In genomic region chr14:23095196-23096108, GRCh38 we compare ENCODE assay signal across 8 cellular contexts. TPM values are rescaled to one million over a fixed set of nuclear protein-coding genes. Genes with fewer than 3 reads are reported as not detected.
DNase-seq lines count a peak whose midpoint lies in the region; ATAC-seq and TF ChIP-seq lines count a peak whose summit lies in the region.

C14orf119 (plus strand) TSS chr14:23095505; CDS start chr14:23097659, 2,154 bp downstream.

- TF ChIP-seq POLR2A in upper lobe of left lung (IDR thresholded peaks at IDR 0.05): peak; percentile 64 to 85 (median 74)

- TF ChIP-seq CTCF in DND-41 (IDR thresholded peaks at IDR 0.05; ENCODE audit: borderline replicate concordance, extremely low read depth, low read length, poor library complexity, severe bottlenecking) (no peak), neural progenitor cell (IDR thresholded peaks at IDR 0.05) (no peak), upper lobe of left lung (IDR thresholded peaks at IDR 0.05) (peak in 1 of 6 experiments; percentile 5)

- H2AFZ ChIP-seq in DND-41 (ENCODE audit: low read depth, low read length) (peak within 1 kb of the TSS; percentile 92), neural progenitor cell (replicated peaks) (peak within 1 kb of the TSS; percentile 98)

- DNase-seq in DND-41 (peak; percentile 100), fibroblast of the conjunctiva (ENCODE audit: low read depth) (peak; percentile 99), neural progenitor cell (ENCODE audit: low spot score) (peak; percentile 100), upper lobe of left lung (peak; percentile 96 to 99), HUDEP-2 (lab: John Stamatoyannopoulos, UW; ENCODE audit: unreplicated experiment in 76 of 76) (no peak)
- peak; percentile 99 for DNase-seq in activated T-cell treated with anti-CD3 and anti-CD28 coated beads, Interleukin-2, amount 50 U/mL, for 4 hours

- no peak within 1 kb of the TSS for H3K4me3 Mint-ChIP-seq in activated T-cell treated with anti-CD3 and anti-CD28 coated beads, Interleukin-2, amount 50 U/mL, for 4 hours
- no peak within 1 kb of the TSS for H3K4me3 Mint-ChIP-seq in neural progenitor cell

- H3K9me3 ChIP-seq in DND-41 (ENCODE audit: insufficient read depth, low read length, severe bottlenecking) (no peaks in the 10 kb centered on the region), neural progenitor cell (ENCODE audit: low read depth) (no peaks in the 10 kb centered on the region), upper lobe of left lung (no peaks in the 10 kb centered on the region)

- no peaks in the 10 kb centered on the region for H3K9me3 Mint-ChIP-seq in activated T-cell treated with anti-CD3 and anti-CD28 coated beads, Interleukin-2, amount 50 U/mL, for 4 hours
- H3K9me3 Mint-ChIP-seq in neural progenitor cell: no peaks in the 10 kb centered on the region

- WGBS in upper lobe of left lung, 2 donors: 1% methylated on average over 41 to 46 of the region's 46 CpGs

- H3K4me3 ChIP-seq in DND-41 (ENCODE audit: low read depth in 1 of 2, low read length in 2 of 2) (peak within 1 kb of the TSS; percentile 82 to 88), neural progenitor cell (peak within 1 kb of the TSS; percentile 92), upper lobe of left lung (peak within 1 kb of the TSS; percentile 74 to 85 (median 82))

- peaks cover 31% of the 10 kb centered on the region for H4K20me1 ChIP-seq in DND-41 (ENCODE audit: insufficient read depth, low read length)
- H4K20me1 ChIP-seq in neural progenitor cell (ENCODE audit: low read depth): peaks cover 51% of the 10 kb centered on the region

- H3K9ac ChIP-seq in DND-41 (ENCODE audit: low read depth, low read length) (peak within 1 kb of the TSS; percentile 86), neural progenitor cell (peak within 1 kb of the TSS; percentile 97)

- H3K36me3 Mint-ChIP-seq in activated T-cell treated with anti-CD3 and anti-CD28 coated beads, Interleukin-2, amount 50 U/mL, for 4 hours (ENCODE audit: insufficient read depth): peaks cover 25% of the 10 kb centered on the region
- peaks cover 24% of the 10 kb centered on the region for H3K36me3 Mint-ChIP-seq in neural progenitor cell

- H3K27me3 ChIP-seq in DND-41 (ENCODE audit: insufficient read depth, low read length, poor library complexity): no peaks in the 10 kb centered on the region
- H3K27me3 ChIP-seq in neural progenitor cell: no peaks in the 10 kb centered on the region
- H3K27me3 ChIP-seq in upper lobe of left lung: no peaks in the 10 kb centered on the region

- H3K79me2 ChIP-seq in DND-41 (ENCODE audit: insufficient read depth, low read length): peaks cover 74% of the 10 kb centered on the region
- peaks cover 79% of the 10 kb centered on the region for H3K79me2 ChIP-seq in neural progenitor cell (ENCODE audit: low read depth)

- H3K4me1 ChIP-seq in DND-41 (ENCODE audit: insufficient read depth, low read length) (peaks cover 32% of the 10 kb centered on the region), neural progenitor cell (peaks cover 14% of the 10 kb centered on the region), upper lobe of left lung (peaks cover 25 to 68% (median 36%) of the 10 kb centered on the region in 4 donors)

- TF ChIP-seq RAD21 in Ishikawa (IDR thresholded peaks at IDR 0.05; ENCODE audit: low read depth): no peak

- peaks cover 35% of the 10 kb centered on the region for H3F3A ChIP-seq in neural progenitor cell (ENCODE audit: low read depth)

- H3K27ac ChIP-seq in DND-41 (ENCODE audit: low read length) (peak within 1 kb of the TSS; percentile 93), neural progenitor cell (peak within 1 kb of the TSS; percentile 94), upper lobe of left lung (peak within 1 kb of the TSS; percentile 91 to 100 (median 99))

- ATAC-seq in DND-41 (ENCODE audit: insufficient read depth, low read depth) (peak; percentile 90), GM21576 (IDR thresholded peaks at IDR 0.05; ENCODE audit: unreplicated experiment) (peak; percentile 89), upper lobe of left lung (ENCODE audit: low FRiP score in 2 of 2) (peak; percentile 96 to 99)
- peak; percentile 88 to 91 for ATAC-seq in activated T-cell treated with anti-CD3 and anti-CD28 coated beads, Interleukin-2, amount 50 U/mL, for 4 hours

- H3K27me3 Mint-ChIP-seq in activated T-cell treated with anti-CD3 and anti-CD28 coated beads, Interleukin-2, amount 50 U/mL, for 4 hours (ENCODE audit: low read depth): no peaks in the 10 kb centered on the region
- no peaks in the 10 kb centered on the region for H3K27me3 Mint-ChIP-seq in neural progenitor cell (ENCODE audit: insufficient read depth, low read depth)

- H3K27ac Mint-ChIP-seq in neural progenitor cell: no peak within 1 kb of the TSS

- no peak for TF ChIP-seq EP300 in Ishikawa (IDR thresholded peaks at IDR 0.05; ENCODE audit: borderline replicate concordance)
- TF ChIP-seq EP300 in upper lobe of left lung (IDR thresholded peaks at IDR 0.05): peak in 1 of 4 donors; percentile 3

- H3K4me1 Mint-ChIP-seq in activated T-cell treated with anti-CD3 and anti-CD28 coated beads, Interleukin-2, amount 50 U/mL, for 4 hours (ENCODE audit: low read depth): peaks cover 47% of the 10 kb centered on the region
- H3K4me1 Mint-ChIP-seq in neural progenitor cell: peaks cover 20% of the 10 kb centered on the region

- H3K4me2 ChIP-seq in DND-41 (ENCODE audit: insufficient read depth, low read length): peak within 1 kb of the TSS; percentile 96
- H3K4me2 ChIP-seq in neural progenitor cell: peak within 1 kb of the TSS; percentile 97

- H3K36me3 ChIP-seq in DND-41 (ENCODE audit: insufficient read depth, low read length) (peaks cover 45% of the 10 kb centered on the region), neural progenitor cell (peaks cover 8% of the 10 kb centered on the region), upper lobe of left lung (peaks cover 0 to 51% (median 20%) of the 10 kb centered on the region in 4 donors)

TF ChIP-seq in Ishikawa, 13 proteins besides CTCF, POLR2A, EP300 and RAD21:
- TF ChIP-seq TAF1 (IDR thresholded peaks at IDR 0.05; ENCODE audit: low read depth) (peak; percentile 43), EGR1 (IDR thresholded peaks at IDR 0.05) (peak; percentile 91), FOXM1 (IDR thresholded peaks at IDR 0.05; ENCODE audit: borderline replicate concordance, low read depth) (no peak), ZBTB7A (IDR thresholded peaks at IDR 0.05; ENCODE audit: low read depth) (peak; percentile 82), NFIC (IDR thresholded peaks at IDR 0.05) (no peak), CREB1 (IDR thresholded peaks at IDR 0.05; ENCODE audit: low read depth) (0 out of 2 replicates have a peak, but pooled peaks have one; percentile 10)
- TF ChIP-seq, protein P1, sequence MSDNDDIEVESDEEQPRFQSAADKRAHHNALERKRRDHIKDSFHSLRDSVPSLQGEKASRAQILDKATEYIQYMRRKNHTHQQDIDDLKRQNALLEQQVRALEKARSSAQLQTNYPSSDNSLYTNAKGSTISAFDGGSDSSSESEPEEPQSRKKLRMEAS (IDR thresholded peaks at IDR 0.05): peak; percentile 65

RNA-seq across cellular contexts. Expression of gene C14orf119, which starts in this region (rescaled TPM):
- 10 to 100 TPM; 34.6 to 39.9 (median 36.9) TPM for total RNA-seq in activated T-cell treated with anti-CD3 and anti-CD28 coated beads, Interleukin-2, amount 50 U/mL, for 4 hours
- total RNA-seq in neural progenitor cell (ENCODE audit: low replicate concordance) (32.0 and 37.5 TPM in 2 replicates), upper lobe of left lung (10 to 100 TPM in 5 of 6 donors, 1 to 10 TPM in 1; 4.9 to 52.5 (median 35.7) TPM)

Comparison
In these comparisons a context has a peak if more than half of its experiments do, and no peak if none do; other contexts are left out.
1. DNase-seq: peak in DND-41 (single experiment), activated T-cell treated with anti-CD3 and anti-CD28 coated beads, Interleukin-2, amount 50 U/mL, for 4 hours (single experiment), fibroblast of the conjunctiva (single experiment), neural progenitor cell (single experiment) and upper lobe of left lung (2 of 2); none in HUDEP-2 (0 of 76).
2. Peak in every context shown above with its lines, with median percentiles within 50 percentile points of each other: ATAC-seq, H3K27ac ChIP-seq and H3K4me3 ChIP-seq.